8 cellular contexts compared by ENCODE assay signal in genomic region chr21:33265664-33266049, GRCh38. TPM values are rescaled to one million over a fixed set of nuclear protein-coding genes. Genes with fewer than 3 reads are reported as not detected.
A peak's percentile ranks its signal among the peaks of the same experiment; 100 is the strongest.
DNase-seq lines count a peak whose midpoint lies in the region; ATAC-seq, FAIRE-seq and TF ChIP-seq lines count a peak whose summit lies in the region.

No MANE protein-coding gene starts in this region.

- H3K9me3 ChIP-seq in kidney (ENCODE audit: control insufficient read depth in 1 of 2, low read length in 2 of 2), result no peaks in the 10 kb centered on the region

- H3K9ac ChIP-seq in kidney (ENCODE audit: low read length in 2 of 2), result peak overlapping the region; percentile 62 to 73

- H3K36me3 ChIP-seq in bronchial epithelial cell (ENCODE audit: control insufficient read depth, insufficient read depth, low read length) (no peaks in the 10 kb centered on the region), kidney (ENCODE audit: control insufficient read depth in 1 of 2, insufficient read depth in 2 of 2, low read length in 2 of 2) (peaks cover 0 to 3% of the 10 kb centered on the region in 2 donors)

- H3K27me3 ChIP-seq in bronchial epithelial cell (ENCODE audit: control insufficient read depth, insufficient read depth, low read length), result no peaks in the 10 kb centered on the region

- FAIRE-seq in bronchial epithelial cell (lab: Jason Lieb, UNC), result no peak
- FAIRE-seq in kidney (lab: Jason Lieb, UNC), result no peak

- peak overlapping the region; percentile 88 to 93 for H3K27ac Mint-ChIP-seq in stimulated activated naive CD8-positive, alpha-beta T cell treated with anti-CD3 and anti-CD28 coated beads, Interleukin-15, amount 100 ng/mL, for 72 hours

- ATAC-seq in HG02852 (IDR thresholded peaks at IDR 0.05; ENCODE audit: unreplicated experiment), result peak; percentile 28
- ATAC-seq in stimulated activated naive CD8-positive, alpha-beta T cell treated with anti-CD3 and anti-CD28 coated beads, Interleukin-15, amount 100 ng/mL, for 72 hours, result peak; percentile 26

- H3K4me1 Mint-ChIP-seq in stimulated activated naive CD8-positive, alpha-beta T cell treated with anti-CD3 and anti-CD28 coated beads, Interleukin-15, amount 100 ng/mL, for 72 hours, result peaks cover 85% of the 10 kb centered on the region

- no peaks in the 10 kb centered on the region for H3K27me3 Mint-ChIP-seq in stimulated activated naive CD8-positive, alpha-beta T cell treated with anti-CD3 and anti-CD28 coated beads, Interleukin-15, amount 100 ng/mL, for 72 hours

- peak overlapping the region; percentile 98 to 99 for H3K4me3 Mint-ChIP-seq in stimulated activated naive CD8-positive, alpha-beta T cell treated with anti-CD3 and anti-CD28 coated beads, Interleukin-15, amount 100 ng/mL, for 72 hours

- intact Hi-C loops in kidney (cut with DNase I), result no loop called here

- H3K4me3 ChIP-seq in bronchial epithelial cell (ENCODE audit: low read depth, low read length), result peak overlapping the region; percentile 86
- peak overlapping the region; percentile 80 to 86 for H3K4me3 ChIP-seq in kidney (ENCODE audit: low read length in 2 of 2)

- no peak for TF ChIP-seq CTCF in bronchial epithelial cell (IDR thresholded peaks at IDR 0.05; ENCODE audit: insufficient read depth, low read length, severe bottlenecking)
- no peak for TF ChIP-seq CTCF in kidney (IDR thresholded peaks at IDR 0.05; ENCODE audit: borderline replicate concordance, extremely low read depth, insufficient read depth)

- peak; percentile 35 for DNase-seq in activated CD4-positive, alpha-beta T cell treated with anti-CD3 and anti-CD28 coated beads for 48 hours
- no peak for DNase-seq in activated CD4-positive, alpha-beta T cell treated with anti-CD3 and anti-CD28 coated beads for 4 hours
- DNase-seq in OCI-M1 (lab: John Stamatoyannopoulos, UW) (peak; percentile 96), bronchial epithelial cell (ENCODE audit: low read depth) (peak; percentile 45), kidney (peak; percentile 78), NCI-H2171 treated with DMSO at 0.1 percent for 48 hours (lab: John Stamatoyannopoulos, UW) (no peak)
- DNase-seq in stimulated activated naive CD8-positive, alpha-beta T cell treated with anti-CD3 and anti-CD28 coated beads, Interleukin-15, amount 100 ng/mL, for 72 hours, result no peak

- no peaks in the 10 kb centered on the region for H3K9me3 Mint-ChIP-seq in stimulated activated naive CD8-positive, alpha-beta T cell treated with anti-CD3 and anti-CD28 coated beads, Interleukin-15, amount 100 ng/mL, for 72 hours

- peak overlapping the region in 1 of 2 donors; percentile 45 for H3K27ac ChIP-seq in kidney (ENCODE audit: low read depth in 2 of 2, low read length in 2 of 2)

- H3K4me1 ChIP-seq in kidney (ENCODE audit: control insufficient read depth in 1 of 2, insufficient read depth in 1 of 2, low read depth in 1 of 2, low read length in 2 of 2), result peaks cover 0 to 8% of the 10 kb centered on the region in 2 donors

RNA-seq across cellular contexts. Expression of gene IL10RB, which starts 0.5 kb away (rescaled TPM):
- total RNA-seq in bronchial epithelial cell, result 31.1 and 41.5 TPM in 2 replicates
- total RNA-seq in kidney, result 27.3 TPM
- 21.5 TPM for polyA plus RNA-seq in kidney (ENCODE audit: insufficient read depth, low read depth, low replicate concordance)

RNA-seq across cellular contexts. Expression of gene IFNAR2, which starts 35.9 kb away (rescaled TPM):
- total RNA-seq in bronchial epithelial cell, result 1.4 and 2.1 TPM in 2 replicates
- 56.5 TPM for total RNA-seq in kidney
- polyA plus RNA-seq in kidney (ENCODE audit: insufficient read depth, low read depth, low replicate concordance), result 14.8 TPM

RNA-seq across cellular contexts. Expression of gene IFNAR1, which starts 59.1 kb away (rescaled TPM):
- total RNA-seq in bronchial epithelial cell, result 8.1 and 8.2 TPM in 2 replicates
- 60.9 TPM for total RNA-seq in kidney
- polyA plus RNA-seq in kidney (ENCODE audit: insufficient read depth, low read depth, low replicate concordance), result 15.9 TPM

Comparison
In these comparisons a context has a peak if more than half of its experiments do, and no peak if none do; other contexts are left out.
1. DNase-seq: peak in activated CD4-positive, alpha-beta T cell treated with anti-CD3 and anti-CD28 coated beads for 48 hours (single experiment), OCI-M1 (single experiment), bronchial epithelial cell (single experiment) and kidney (single experiment); none in activated CD4-positive, alpha-beta T cell treated with anti-CD3 and anti-CD28 coated beads for 4 hours (0 of 2), stimulated activated naive CD8-positive, alpha-beta T cell treated with anti-CD3 and anti-CD28 coated beads, Interleukin-15, amount 100 ng/mL, for 72 hours (0 of 2) and NCI-H2171 treated with DMSO at 0.1 percent for 48 hours (single experiment).
2. RNA of gene IFNAR2, which starts 35.9 kb away (total RNA-seq): 56.5 TPM in kidney (single experiment); 1.4 to 2.1 TPM in bronchial epithelial cell; every median in the first group is over 10 times any median in the second.